Comparison of ENCODE assay signal across 9 cellular contexts in the genomic region with DNA sequence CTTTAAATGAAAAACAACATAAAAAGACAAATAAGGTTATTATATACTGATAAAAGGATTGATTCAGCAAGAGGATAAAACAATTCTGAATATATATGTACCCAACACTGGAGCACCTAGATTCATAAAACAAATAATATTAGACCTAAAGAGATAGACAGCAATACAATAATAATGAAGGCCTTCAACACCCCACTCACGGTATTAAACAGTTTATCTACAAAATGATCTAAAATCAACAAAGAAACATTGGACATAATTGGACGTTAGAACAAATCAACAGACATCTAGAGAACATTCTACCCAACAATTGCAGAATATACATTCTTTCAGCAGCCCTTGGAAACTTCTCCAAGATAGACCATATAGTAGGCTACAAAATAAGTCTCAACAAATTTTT. TPM values are rescaled to one million over a fixed set of nuclear protein-coding genes. Genes with fewer than 3 reads are reported as not detected.
"Had no signal": no experiment of that assay in that cellular context is flagged by ENCODE, and none has a peak within 500 bp of the region (broad histone marks: within the 10 kb centered on the region; RNA-seq: fewer than 3 reads in every experiment).

No MANE protein-coding gene starts in this region.

- H3K27ac ChIP-seq: HL-60, KMS-11 had no signal

- H3K9ac ChIP-seq: KMS-11 had no signal

- DNase-seq: IMR-90, KBM-7, KG1 had no signal

- H3K4me2 ChIP-seq: KMS-11 had no signal

- FAIRE-seq: HepG2, HTR-8/SVneo had no signal

- ATAC-seq: HepG2 had no signal

RNA-seq across cellular contexts. Expression of gene TREM1, which starts 24.1 kb away (rescaled TPM):
- total RNA-seq: HepG2, HT1080, IMR-90 had no signal
- polyA plus RNA-seq: IMR-90 had no signal

RNA-seq across cellular contexts. Expression of gene TREML4, which starts 34.3 kb away (rescaled TPM):
- total RNA-seq: HepG2, HT-29, HT1080, IMR-90 had no signal
- polyA plus RNA-seq: HepG2, IMR-90 had no signal
